Comparison of ENCODE assay signal across 13 cellular contexts in genomic region chr1:204449631-204450280, GRCh38. TPM values are rescaled to one million over a fixed set of nuclear protein-coding genes. Genes with fewer than 3 reads are reported as not detected.
DNase-seq lines count a peak whose midpoint lies in the region; ATAC-seq and TF ChIP-seq lines count a peak whose summit lies in the region.
"Had no signal": no experiment of that assay in that cellular context is flagged by ENCODE, and none has a peak within 500 bp of the region (broad histone marks: within the 10 kb centered on the region; RNA-seq: fewer than 3 reads in every experiment).

No MANE protein-coding gene starts in this region.

- H3K9me3 Mint-ChIP-seq in central memory CD8-positive, alpha-beta T cell: no peaks in the 10 kb centered on the region
- no peaks in the 10 kb centered on the region for H3K9me3 Mint-ChIP-seq in nephron

- no peaks in the 10 kb centered on the region for H3K27me3 Mint-ChIP-seq in central memory CD8-positive, alpha-beta T cell
- H3K27me3 Mint-ChIP-seq in nephron (ENCODE audit: low read depth): no peaks in the 10 kb centered on the region

- no peak overlapping the region for H3K4me3 Mint-ChIP-seq in central memory CD8-positive, alpha-beta T cell
- peak overlapping the region in 2 of 3 experiments; percentile 60 to 84 for H3K4me3 Mint-ChIP-seq in nephron

- H3K4me1 Mint-ChIP-seq in central memory CD8-positive, alpha-beta T cell: peaks cover 23% of the 10 kb centered on the region
- H3K4me1 Mint-ChIP-seq in nephron: peaks cover 56% of the 10 kb centered on the region

- peak overlapping the region; percentile 80 for H3K27ac Mint-ChIP-seq in central memory CD8-positive, alpha-beta T cell (ENCODE audit: low read depth)
- no peak overlapping the region for H3K27ac Mint-ChIP-seq in nephron

- TF ChIP-seq CTCF in heart right ventricle (IDR thresholded peaks at IDR 0.05): no peak
- TF ChIP-seq CTCF in nephron (IDR thresholded peaks at IDR 0.05; ENCODE audit: unreplicated experiment in 3 of 3): no peak

- no peaks in the 10 kb centered on the region for H3K9me3 ChIP-seq in heart right ventricle
- H3K9me3 ChIP-seq: SJSA1 had no signal

- H3K36me3 Mint-ChIP-seq in central memory CD8-positive, alpha-beta T cell (ENCODE audit: insufficient read depth): peaks cover 21% of the 10 kb centered on the region
- peaks cover 50% of the 10 kb centered on the region for H3K36me3 Mint-ChIP-seq in nephron (ENCODE audit: low read depth)

- H3K27me3 ChIP-seq in heart right ventricle: no peaks in the 10 kb centered on the region
- H3K27me3 ChIP-seq: SJSA1 had no signal

- peaks cover 26 to 88% (median 55%) of the 10 kb centered on the region in 9 donors for H3K4me1 ChIP-seq in heart right ventricle
- H3K4me1 ChIP-seq: SJSA1 had no signal

- H3K27ac ChIP-seq in heart right ventricle: peak overlapping the region; percentile 77 to 91 (median 86)
- H3K27ac ChIP-seq: SJSA1 had no signal

- WGBS in heart right ventricle, 2 donors: 70 to 77% methylated on average over 9 of the region's 9 CpGs

- peak overlapping the region in 7 of 10 donors; percentile 20 to 41 (median 37) for H3K4me3 ChIP-seq in heart right ventricle
- H3K4me3 ChIP-seq: SJSA1 had no signal

- ATAC-seq in heart right ventricle (no peak), left ventricle myocardium superior (no peak)
- no peak for ATAC-seq in central memory CD8-positive, alpha-beta T cell (replicated peaks; ENCODE audit: extremely low read depth, poor library complexity, severe bottlenecking)

- intact Hi-C loops in heart right ventricle (cut with DNase I): loop anchor here in 3 of 10 donors (2.0 to 5.0 kb wide), 3 partner anchors 43 to 48 kb away; partner anchors contain the start of gene PIK3C2B (in 2 of the 3)
- intact Hi-C loops in left ventricle myocardium superior (cut with micrococcal nuclease): loop anchor here (5.0 kb wide), 1 partner anchor 53 kb away; no protein-coding TSS in a partner anchor

- DNase-seq in heart right ventricle: no peak
- no peak for DNase-seq in left ventricle myocardium superior
- no peak for DNase-seq in central memory CD8-positive, alpha-beta T cell (ENCODE audit: low spot score in 2 of 2)
- DNase-seq in NCI-H774 (lab: John Stamatoyannopoulos, UW): no peak
- DNase-seq in NCI-H526 (lab: John Stamatoyannopoulos, UW): no peak
- DNase-seq in ureter (ENCODE audit: low spot score): no peak
- no peak for DNase-seq in islet precursor cell
- DNase-seq: activated CD4-positive, alpha-beta T cell treated with anti-CD3 and anti-CD28 coated beads, Interleukin-2, amount 50 U/mL, for 1 hour; DMS53; NCI-H2171; T1000 had no signal

- H3K36me3 ChIP-seq in heart right ventricle: peaks cover 0 to 93% (median 26%) of the 10 kb centered on the region in 9 donors
- H3K36me3 ChIP-seq: SJSA1 had no signal

RNA-seq across cellular contexts. Expression of gene PPP1R15B, which starts 38.1 kb away (rescaled TPM):
- total RNA-seq in heart right ventricle: 10 to 100 TPM; 18.1 to 47.3 (median 22.5) TPM
- polyA plus RNA-seq in heart right ventricle: 10 to 100 TPM in 1 of 2 donors, 1 to 10 TPM in 1; 8.4 to 13.0 TPM
- 20.8 TPM for total RNA-seq in left ventricle myocardium superior
- 59.0 TPM for total RNA-seq in ureter

RNA-seq across cellular contexts. Expression of gene PIK3C2B, which starts 44.8 kb away (rescaled TPM):
- total RNA-seq in heart right ventricle (10 to 100 TPM; 16.4 to 31.9 (median 23.0) TPM), left ventricle myocardium superior (23.6 TPM), ureter (146 TPM)
- 10 to 100 TPM in 1 of 2 donors, 1 to 10 TPM in 1; 4.4 to 16.6 TPM for polyA plus RNA-seq in heart right ventricle
